Comparison of ENCODE assay signal across 12 cellular contexts in the genomic region with DNA sequence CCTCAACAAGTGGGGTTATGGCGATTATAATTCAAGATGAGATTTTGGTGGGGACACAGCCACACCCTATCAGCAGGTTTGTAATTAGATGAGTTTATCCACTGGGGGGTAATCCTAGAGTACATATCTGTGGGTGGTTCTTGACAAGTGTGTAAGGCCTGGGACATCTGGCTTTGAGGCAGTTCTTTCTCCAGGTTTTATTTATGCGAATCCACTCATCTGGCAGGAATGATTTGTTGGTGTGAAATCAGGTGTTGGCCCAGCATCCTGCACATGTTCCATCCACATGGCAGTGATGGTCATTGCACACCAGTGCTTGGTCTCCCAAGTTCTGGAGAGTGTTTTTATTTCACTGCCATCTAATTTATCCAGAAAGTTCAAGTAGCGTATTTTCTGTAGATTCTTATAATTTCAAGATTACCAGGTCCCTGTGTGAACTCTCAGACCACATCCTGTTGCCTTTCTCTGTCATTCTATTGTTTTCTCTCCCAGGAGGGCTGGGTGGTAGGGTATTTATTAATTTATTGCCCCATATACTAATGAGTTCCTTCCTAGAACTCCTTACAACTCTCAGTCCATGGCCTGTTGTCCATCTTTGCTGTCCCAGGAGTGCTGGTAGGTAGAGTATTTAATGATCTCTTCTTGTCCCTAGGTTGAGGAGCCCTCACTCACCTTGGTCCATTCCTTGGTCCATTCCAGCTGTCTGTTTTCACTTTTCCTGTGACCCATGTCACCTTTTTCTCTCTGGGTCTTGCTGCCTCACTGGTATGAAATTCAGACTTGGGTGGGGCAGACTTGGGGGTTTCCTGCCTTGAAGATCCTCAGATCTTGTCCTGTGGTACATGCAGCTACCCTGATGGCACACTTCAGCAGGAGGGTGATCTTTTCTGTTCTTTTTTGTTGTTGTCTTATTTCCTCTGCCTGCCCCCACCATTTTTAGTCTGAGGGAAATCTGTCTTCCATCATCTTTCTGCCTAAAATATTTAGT. TPM values are rescaled to one million over a fixed set of nuclear protein-coding genes. Genes with fewer than 3 reads are reported as not detected.
DNase-seq lines count a peak whose midpoint lies in the region; ATAC-seq and TF ChIP-seq lines count a peak whose summit lies in the region.
"Had no signal": no experiment of that assay in that cellular context is flagged by ENCODE, and none has a peak within 500 bp of the region (broad histone marks: within the 10 kb centered on the region; RNA-seq: fewer than 3 reads in every experiment).

No MANE protein-coding gene starts in this region.

- no TSS peak for BruUV-seq in Calu3 (replicated peaks; lab: Mats Ljungman, UMichigan)

- H3K4me3 Mint-ChIP-seq in Calu3 (ENCODE audit: low read depth, unreplicated experiment): peak overlapping the region; percentile 0

- no peaks in the 10 kb centered on the region for H3K27me3 Mint-ChIP-seq in Calu3 (ENCODE audit: unreplicated experiment)

- peak overlapping the region; percentile 2 for H3K4me3 ChIP-seq in effector memory CD4-positive, alpha-beta T cell (ENCODE audit: insufficient read depth, low read depth, low read length, poor library complexity, severe bottlenecking)

- CTCF ChIA-PET in Calu3 (lab: Charles Lee): no interaction called here

- peak; percentile 69 for ATAC-seq in GM21447 (IDR thresholded peaks at IDR 0.05; ENCODE audit: unreplicated experiment)

- intact Hi-C loops in Calu3 (cut with micrococcal nuclease; ENCODE audit: unreplicated experiment): no loop called here

- no peaks in the 10 kb centered on the region for H3K27me3 ChIP-seq in effector memory CD4-positive, alpha-beta T cell (replicated peaks; ENCODE audit: control insufficient read depth, insufficient read depth, low read length, poor library complexity, severe bottlenecking)

- no peak for TF ChIP-seq CTCF in Calu3 (IDR thresholded peaks at IDR 0.05; ENCODE audit: unreplicated experiment)

- no peak for DNase-seq in Calu3
- DNase-seq in NCI-H69 (lab: John Stamatoyannopoulos, UW): peak; percentile 54
- no peak for DNase-seq in effector memory CD4-positive, alpha-beta T cell
- DNase-seq in C1 segment of cervical spinal cord (lab: John Stamatoyannopoulos, UW): no peak
- DNase-seq in DMS79 (lab: John Stamatoyannopoulos, UW): no peak
- no peak for DNase-seq in retina
- no peak for DNase-seq in SKM-1 (lab: John Stamatoyannopoulos, UW; ENCODE audit: unreplicated experiment)
- DNase-seq: aorta, foreskin fibroblast, mesendoderm, SW 1271 had no signal

- H3K9me3 ChIP-seq in effector memory CD4-positive, alpha-beta T cell (ENCODE audit: control insufficient read depth, low read length): no peaks in the 10 kb centered on the region

- H3K36me3 ChIP-seq in effector memory CD4-positive, alpha-beta T cell (ENCODE audit: control insufficient read depth, insufficient read depth, low read length): no peaks in the 10 kb centered on the region

- H3K9me3 Mint-ChIP-seq in Calu3 (ENCODE audit: low read depth, unreplicated experiment): no peaks in the 10 kb centered on the region

- peaks cover 21% of the 10 kb centered on the region for H3K4me1 Mint-ChIP-seq in Calu3 (ENCODE audit: low read depth, unreplicated experiment)

- H3K27ac ChIP-seq in effector memory CD4-positive, alpha-beta T cell (ENCODE audit: insufficient read depth, low read length, poor library complexity, severe bottlenecking): peak overlapping the region; percentile 68

- H3K27ac Mint-ChIP-seq in Calu3 (ENCODE audit: unreplicated experiment): no peak overlapping the region

- peaks cover 17% of the 10 kb centered on the region for H3K4me1 ChIP-seq in effector memory CD4-positive, alpha-beta T cell (ENCODE audit: control insufficient read depth, insufficient read depth, low read length, poor library complexity, severe bottlenecking)

- H3K36me3 Mint-ChIP-seq in Calu3 (ENCODE audit: insufficient read depth, unreplicated experiment): peaks cover 22% of the 10 kb centered on the region

RNA-seq across cellular contexts. Expression of a gene that starts 10.5 kb away (rescaled TPM):
- 58.1 and 64.8 TPM in 2 replicates for total RNA-seq in Calu3 (2022)
